In the genomic region with DNA sequence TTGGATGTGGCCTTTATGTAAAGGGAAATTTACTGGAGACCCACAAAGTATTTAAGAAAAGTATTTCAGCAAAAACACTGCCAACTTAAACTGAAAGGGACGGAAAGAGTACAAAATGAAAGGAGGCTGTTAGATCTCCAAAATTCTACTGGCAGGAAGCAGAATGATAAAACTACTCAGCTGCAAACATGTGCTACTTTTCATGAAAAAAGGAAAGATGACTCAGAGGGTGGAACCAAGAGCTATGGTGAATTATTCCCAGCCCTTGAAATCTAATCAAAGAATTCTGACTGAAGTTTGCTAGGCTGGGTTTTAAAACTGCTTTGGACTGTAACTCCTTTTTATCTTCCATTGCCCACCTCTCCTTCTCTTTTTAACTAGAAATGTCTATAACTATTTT, we compare ENCODE assay signal across 13 cellular contexts. TPM values are rescaled to one million over a fixed set of nuclear protein-coding genes. Genes with fewer than 3 reads are reported as not detected.
DNase-seq lines count a peak whose midpoint lies in the region; ATAC-seq and TF ChIP-seq lines count a peak whose summit lies in the region.
"Had no signal": no experiment of that assay in that cellular context is flagged by ENCODE, and none has a peak within 500 bp of the region (broad histone marks: within the 10 kb centered on the region; RNA-seq: fewer than 3 reads in every experiment).

No MANE protein-coding gene starts in this region.

- no peaks in the 10 kb centered on the region for H3K9me2 ChIP-seq in SK-N-SH

- TF ChIP-seq EP300 in SK-N-SH (IDR thresholded peaks at IDR 0.05; ENCODE audit: borderline replicate concordance in 1 of 2, low read depth in 1 of 2, low read length in 1 of 2): no peak

- peak; percentile 66 for DNase-seq in ELR (ENCODE audit: low read depth)
- DNase-seq in SK-N-SH: no peak
- DNase-seq in epithelial cell of esophagus (ENCODE audit: low read depth): peak; percentile 50
- DNase-seq in stromal cell of bone marrow (ENCODE audit: low read depth): peak; percentile 48
- DNase-seq in ecto neural progenitor cell (ENCODE audit: low spot score): no peak
- no peak for DNase-seq in KBM-7
- DNase-seq: heart left ventricle, NCI-H1105 treated with DMSO at 0.1 percent for 48 hours, NCI-H510A treated with DMSO at 0.1 percent for 48 hours, ovary, Right ventricle myocardium superior had no signal

- no peaks in the 10 kb centered on the region for H3K9me3 ChIP-seq in SK-N-SH
- H3K9me3 ChIP-seq: ovary had no signal

- POLR2A ChIA-PET in SK-N-SH (lab: Yijun Ruan, JAX): no interaction called here

- H3K27ac ChIP-seq in SK-N-SH (ENCODE audit: low read depth in 2 of 2, low read length in 1 of 2): no peak overlapping the region
- H3K27ac ChIP-seq: ovary had no signal

- no peaks in the 10 kb centered on the region for H3K4me1 ChIP-seq in SK-N-SH (ENCODE audit: control insufficient read depth in 1 of 2, insufficient read depth in 2 of 2, low read depth in 1 of 2, low read length in 1 of 2)

- no peaks in the 10 kb centered on the region for H3K36me3 ChIP-seq in SK-N-SH (replicated peaks in 1 of 2; ENCODE audit: control insufficient read depth in 1 of 2, insufficient read depth in 2 of 2, low read length in 1 of 2)
- H3K36me3 ChIP-seq: heart left ventricle, ovary had no signal

- no peak overlapping the region for H3K9ac ChIP-seq in SK-N-SH

- TF ChIP-seq RAD21 in SK-N-SH (IDR thresholded peaks at IDR 0.05; ENCODE audit: low read length): no peak

- CTCF ChIA-PET in SK-N-SH (lab: Yijun Ruan, JAX): interaction anchor here (0.7 to 4.9 kb wide), 19 partner anchors 8 to 415 kb away, joined by 3 to 38 read pairs (median 5); a partner anchor contains a TSS

- TF ChIP-seq CTCF in SK-N-SH (IDR thresholded peaks at IDR 0.05): no peak
- TF ChIP-seq CTCF in epithelial cell of esophagus (IDR thresholded peaks at IDR 0.05; ENCODE audit: insufficient read depth, low read depth, low read length, missing control alignments): no peak

- H4K20me1 ChIP-seq in SK-N-SH (ENCODE audit: insufficient read depth): no peaks in the 10 kb centered on the region

- H2AFZ ChIP-seq in SK-N-SH (ENCODE audit: low read depth): no peak overlapping the region

- H3K4me2 ChIP-seq in SK-N-SH: no peak overlapping the region

- no peak for ATAC-seq in HG02973 (IDR thresholded peaks at IDR 0.05; ENCODE audit: unreplicated experiment)
- ATAC-seq in GM21717 (IDR thresholded peaks at IDR 0.05; ENCODE audit: unreplicated experiment): no peak

- H3F3A ChIP-seq in SK-N-SH (replicated peaks; ENCODE audit: insufficient read depth): no peaks in the 10 kb centered on the region

- H3K27me3 ChIP-seq in SK-N-SH (ENCODE audit: insufficient read depth): peaks cover 5% of the 10 kb centered on the region
- H3K27me3 ChIP-seq: heart left ventricle, ovary had no signal

- H3K4me3 ChIP-seq in SK-N-SH (ENCODE audit: low read depth in 2 of 2, low read length in 1 of 2) (no peak overlapping the region), epithelial cell of esophagus (ENCODE audit: low read length) (no peak overlapping the region)
- H3K4me3 ChIP-seq: heart left ventricle, ovary had no signal

- in situ Hi-C loops in KBM-7 (cut with MboI; ENCODE audit: low pct_unique_long_range_greater_than_20kb, low sequenced_read_pairs): no loop called here

- no peaks in the 10 kb centered on the region for H3K79me2 ChIP-seq in SK-N-SH (ENCODE audit: insufficient read depth)

- 88% methylated on average over 1 of the region's 1 CpG for WGBS in SK-N-SH (ENCODE audit: low lambda C conversion rate)

TF ChIP-seq in SK-N-SH, 30 proteins besides CTCF, POLR2A, EP300 and RAD21:
- TF ChIP-seq JUND (IDR thresholded peaks at IDR 0.05) (0 out of 2 replicates have a peak, but pooled peaks have one; percentile 12), ELF1 (IDR thresholded peaks at IDR 0.05) (no peak)
TF ChIP-seq in SK-N-SH: peak in this region for 1.

RNA-seq across cellular contexts. Expression of a gene that starts 58.6 kb away (rescaled TPM):
- 5.8 TPM in 2 replicates for polyA plus RNA-seq in SK-N-SH (2012; rRNA removed)
- 4.8 and 5.1 TPM in 2 replicates for polyA plus RNA-seq in SK-N-SH (2012; cell fraction: cytosol; rRNA removed)
- 4.3 and 5.1 TPM in 2 replicates for polyA plus RNA-seq in SK-N-SH (2012; cell fraction: nucleus; rRNA removed)

Comparison
In these comparisons a context has a peak if more than half of its experiments do, and no peak if none do; other contexts are left out.
1. DNase-seq: peak in ELR (single experiment), epithelial cell of esophagus (single experiment) and stromal cell of bone marrow (single experiment); none in SK-N-SH (single experiment), ecto neural progenitor cell (single experiment) and KBM-7 (single experiment).